In the genomic region with DNA sequence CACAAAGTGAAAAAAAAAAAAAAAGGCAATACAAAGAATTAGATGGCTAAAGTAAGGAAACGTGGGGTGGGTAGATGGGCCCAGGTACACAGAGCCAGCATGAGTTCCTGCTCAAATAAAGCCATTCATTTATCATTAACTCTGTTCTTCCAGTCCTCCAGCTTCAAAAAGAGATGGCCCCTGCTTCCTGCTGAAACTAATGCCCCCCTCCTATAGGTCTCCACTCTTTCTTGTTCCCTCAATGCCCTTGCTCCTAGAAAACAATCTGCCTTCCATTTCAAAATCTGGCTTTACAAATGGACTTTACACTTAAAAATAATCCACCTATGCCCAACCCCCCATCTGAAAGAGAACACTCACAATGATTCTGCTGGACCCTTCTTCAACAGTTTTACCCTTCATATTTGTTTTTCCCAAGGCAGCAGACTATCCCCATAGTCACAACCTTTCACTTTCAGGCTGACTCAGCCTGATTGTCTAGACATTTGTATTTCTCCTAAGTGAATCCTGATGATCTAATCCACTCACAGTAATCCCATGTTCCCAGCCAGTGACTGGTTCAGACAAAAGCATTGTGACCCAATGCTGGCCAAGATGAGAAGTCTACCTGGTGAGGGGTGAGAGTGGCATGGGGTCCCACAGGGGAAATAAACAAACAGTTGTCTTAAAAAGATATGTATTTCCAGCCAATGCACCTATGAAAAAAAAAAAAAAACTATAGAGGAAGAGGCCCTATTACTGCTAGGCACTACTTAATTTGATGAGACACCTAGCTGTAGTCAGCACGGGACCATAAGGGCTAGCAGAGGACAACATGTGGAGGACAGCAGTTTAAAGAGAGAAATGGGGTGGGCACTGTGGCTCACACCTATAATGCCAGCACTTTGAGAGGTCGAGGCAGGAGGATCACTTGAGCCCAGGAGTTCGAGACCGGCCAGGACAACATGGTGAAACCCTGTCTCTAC, we compare ENCODE assay signal across 10 cellular contexts.
DNase-seq lines count a peak whose midpoint lies in the region; ATAC-seq and FAIRE-seq lines count a peak whose summit lies in the region.
"Had no signal": no experiment of that assay in that cellular context is flagged by ENCODE, and none has a peak within 500 bp of the region (broad histone marks: within the 10 kb centered on the region; RNA-seq: fewer than 3 reads in every experiment).

No MANE protein-coding gene starts in this region.

- no peak overlapping the region for H2AFZ ChIP-seq in ACC112 (ENCODE audit: low read length, unreplicated experiment)

- peak overlapping the region; percentile 55 for H3K27ac ChIP-seq in ACC112 (ENCODE audit: low read depth, low read length)

- H3K36me3 ChIP-seq in ACC112 (ENCODE audit: insufficient read depth, low read length), result peaks cover 32% of the 10 kb centered on the region

- POLR2A ChIA-PET in activated naive CD8-positive, alpha-beta T cell treated with anti-CD3 and anti-CD28 coated beads, Interleukin-2, amount 10 ng/mL, durations not matched to agents 7 days and 5 days (lab: Charles Lee), result no interaction called here

- H3K27me3 Mint-ChIP-seq in activated naive CD8-positive, alpha-beta T cell treated with anti-CD3 and anti-CD28 coated beads, Interleukin-2, amount 10 ng/mL, durations not matched to agents 7 days and 5 days, result no peaks in the 10 kb centered on the region

- H3K27ac Mint-ChIP-seq in activated naive CD8-positive, alpha-beta T cell treated with anti-CD3 and anti-CD28 coated beads, Interleukin-2, amount 10 ng/mL, durations not matched to agents 7 days and 5 days, result peak overlapping the region; percentile 63

- peaks cover 41% of the 10 kb centered on the region for H3K36me3 Mint-ChIP-seq in activated naive CD8-positive, alpha-beta T cell treated with anti-CD3 and anti-CD28 coated beads, Interleukin-2, amount 10 ng/mL, durations not matched to agents 7 days and 5 days

- H3K79me2 ChIP-seq in ACC112 (ENCODE audit: control insufficient read depth, insufficient read depth, low read length, unreplicated experiment), result peaks cover 6% of the 10 kb centered on the region

- H3K4me1 ChIP-seq in ACC112 (ENCODE audit: control insufficient read depth, insufficient read depth, low read length, unreplicated experiment), result peaks cover 35% of the 10 kb centered on the region

- no peak for ATAC-seq in activated naive CD8-positive, alpha-beta T cell treated with anti-CD3 and anti-CD28 coated beads, Interleukin-2, amount 10 ng/mL, durations not matched to agents 7 days and 5 days (ENCODE audit: low read depth)
- no peak for ATAC-seq in HG03108 (IDR thresholded peaks at IDR 0.05; ENCODE audit: unreplicated experiment)
- ATAC-seq: K562, Right ventricle myocardium inferior had no signal

- no peak overlapping the region for H3K4me3 ChIP-seq in ACC112 (ENCODE audit: low read depth, low read length)
- H3K4me3 ChIP-seq: K562 had no signal

- H3K4me3 Mint-ChIP-seq in activated naive CD8-positive, alpha-beta T cell treated with anti-CD3 and anti-CD28 coated beads, Interleukin-2, amount 10 ng/mL, durations not matched to agents 7 days and 5 days, result no peak overlapping the region

- H3K27me3 ChIP-seq in ACC112 (ENCODE audit: insufficient read depth, low read length), result no peaks in the 10 kb centered on the region

- H3K9me3 Mint-ChIP-seq in activated naive CD8-positive, alpha-beta T cell treated with anti-CD3 and anti-CD28 coated beads, Interleukin-2, amount 10 ng/mL, durations not matched to agents 7 days and 5 days, result no peaks in the 10 kb centered on the region

- peaks cover 18% of the 10 kb centered on the region for H3K4me1 Mint-ChIP-seq in activated naive CD8-positive, alpha-beta T cell treated with anti-CD3 and anti-CD28 coated beads, Interleukin-2, amount 10 ng/mL, durations not matched to agents 7 days and 5 days

- no peak for DNase-seq in GM18507 (ENCODE audit: extremely low spot score, insufficient read length, low read depth)
- no peak for DNase-seq in activated naive CD8-positive, alpha-beta T cell treated with anti-CD3 and anti-CD28 coated beads, Interleukin-2, amount 10 ng/mL, durations not matched to agents 7 days and 5 days
- DNase-seq in kidney glomerular epithelial cell (lab: John Stamatoyannopoulos, UW), result peak; percentile 91
- DNase-seq in SKM-1 (lab: John Stamatoyannopoulos, UW; ENCODE audit: unreplicated experiment), result no peak
- no peak for DNase-seq in NCI-H748 treated with DMSO at 0.1 percent for 48 hours (lab: John Stamatoyannopoulos, UW)
- DNase-seq in activated CD8-positive, alpha-beta memory T cell treated with anti-CD3 and anti-CD28 coated beads for 24 hours, result no peak

- peak; percentile 44 for FAIRE-seq in GM18507 (lab: Jason Lieb, UNC)
- FAIRE-seq: K562 had no signal
